17 cellular contexts compared by ENCODE assay signal in genomic region chr22:17357688-17358087, GRCh38. TPM values are rescaled to one million over a fixed set of nuclear protein-coding genes. Genes with fewer than 3 reads are reported as not detected.
DNase-seq lines count a peak whose midpoint lies in the region; ATAC-seq and TF ChIP-seq lines count a peak whose summit lies in the region.
"Had no signal": no experiment of that assay in that cellular context is flagged by ENCODE, and none has a peak within 500 bp of the region (broad histone marks: within the 10 kb centered on the region; RNA-seq: fewer than 3 reads in every experiment).

No MANE protein-coding gene starts in this region.

- peaks cover 29% of the 10 kb centered on the region for H3F3A ChIP-seq in neural progenitor cell (ENCODE audit: low read depth)

- H3K9me3 ChIP-seq in OCI-LY3 (ENCODE audit: insufficient read depth, low read length) (no peaks in the 10 kb centered on the region), neural progenitor cell (ENCODE audit: low read depth) (no peaks in the 10 kb centered on the region), left lung (no peaks in the 10 kb centered on the region)
- H3K9me3 ChIP-seq: HAP-1 had no signal

- peaks cover 5% of the 10 kb centered on the region for H3K27me3 Mint-ChIP-seq in neural progenitor cell (ENCODE audit: insufficient read depth, low read depth)

- no peak overlapping the region for H3K27ac ChIP-seq in OCI-LY3 (ENCODE audit: low read length)
- peak overlapping the region; percentile 55 for H3K27ac ChIP-seq in neural progenitor cell
- no peak overlapping the region for H3K27ac ChIP-seq in left lung

- peaks cover 22% of the 10 kb centered on the region for H3K4me1 Mint-ChIP-seq in neural progenitor cell
- H3K4me1 Mint-ChIP-seq: CD4-positive, alpha-beta memory T cell had no signal

- H3K27me3 ChIP-seq in OCI-LY3 (ENCODE audit: low read depth, low read length) (no peaks in the 10 kb centered on the region), neural progenitor cell (no peaks in the 10 kb centered on the region), left lung (no peaks in the 10 kb centered on the region)

- H3K27ac Mint-ChIP-seq in neural progenitor cell: peak overlapping the region; percentile 59
- H3K27ac Mint-ChIP-seq: HFFc6 had no signal

- H2AFZ ChIP-seq in OCI-LY3 (ENCODE audit: low read depth, low read length) (peak overlapping the region; percentile 40; the same call in 1 of the 2 replicates), neural progenitor cell (replicated peaks) (no peak overlapping the region)

- DNase-seq in islet precursor cell: peak; percentile 62
- peak; percentile 51 for DNase-seq in neural progenitor cell (ENCODE audit: low spot score)
- DNase-seq in T-helper 2 cell: no peak
- no peak for DNase-seq in left lung
- no peak for DNase-seq in DMS79 (lab: John Stamatoyannopoulos, UW)
- DNase-seq: 8988T; C1 segment of cervical spinal cord; Calu3; CD4-positive, alpha-beta memory T cell; COR-L47; DMS53; DND-41; GOT3; HFFc6 had no signal

- no peaks in the 10 kb centered on the region for H3K4me1 ChIP-seq in OCI-LY3 (ENCODE audit: low read length)
- peaks cover 23% of the 10 kb centered on the region for H3K4me1 ChIP-seq in neural progenitor cell
- H3K4me1 ChIP-seq in left lung: no peaks in the 10 kb centered on the region
- H3K4me1 ChIP-seq: HAP-1 had no signal

- no peak for ATAC-seq in GM21576 (IDR thresholded peaks at IDR 0.05; ENCODE audit: unreplicated experiment)
- no peak for ATAC-seq in left lung

- H3K4me2 ChIP-seq in OCI-LY3 (ENCODE audit: low read length) (no peak overlapping the region), neural progenitor cell (no peak overlapping the region)

- H3K4me3 ChIP-seq in OCI-LY3 (ENCODE audit: low read length) (no peak overlapping the region), neural progenitor cell (no peak overlapping the region), left lung (no peak overlapping the region)
- H3K4me3 ChIP-seq: HAP-1 had no signal

- no peaks in the 10 kb centered on the region for H3K36me3 Mint-ChIP-seq in neural progenitor cell

- H3K79me2 ChIP-seq in OCI-LY3 (ENCODE audit: low read length): no peaks in the 10 kb centered on the region
- H3K79me2 ChIP-seq in neural progenitor cell (ENCODE audit: low read depth): no peaks in the 10 kb centered on the region

- no peaks in the 10 kb centered on the region for H3K9me3 Mint-ChIP-seq in neural progenitor cell
- H3K9me3 Mint-ChIP-seq: CD4-positive, alpha-beta memory T cell had no signal

- no peak overlapping the region for H3K9ac ChIP-seq in OCI-LY3 (ENCODE audit: low read length)
- H3K9ac ChIP-seq in neural progenitor cell: no peak overlapping the region

- intact Hi-C loops in left lung (cut with DNase I): no loop called here

- H4K20me1 ChIP-seq in OCI-LY3 (ENCODE audit: insufficient read depth, low read length) (no peaks in the 10 kb centered on the region), neural progenitor cell (ENCODE audit: low read depth) (no peaks in the 10 kb centered on the region)

- no peak for TF ChIP-seq CTCF in OCI-LY3 (IDR thresholded peaks at IDR 0.05; ENCODE audit: low read depth, low read length)
- no peak for TF ChIP-seq CTCF in neural progenitor cell (IDR thresholded peaks at IDR 0.05)
- TF ChIP-seq CTCF in left lung (IDR thresholded peaks at IDR 0.05): no peak

- H3K36me3 ChIP-seq in OCI-LY3 (replicated peaks; ENCODE audit: low read depth, low read length): no peaks in the 10 kb centered on the region
- no peaks in the 10 kb centered on the region for H3K36me3 ChIP-seq in neural progenitor cell
- no peaks in the 10 kb centered on the region for H3K36me3 ChIP-seq in left lung
- H3K36me3 ChIP-seq: HAP-1 had no signal

- peak overlapping the region; percentile 44 for H3K4me3 Mint-ChIP-seq in neural progenitor cell
- H3K4me3 Mint-ChIP-seq: CD4-positive, alpha-beta memory T cell; HFFc6 had no signal

RNA-seq across cellular contexts. Expression of gene CECR2, which starts 11.6 kb away (rescaled TPM):
- 67.8 and 72.8 TPM in 2 replicates for total RNA-seq in neural progenitor cell (ENCODE audit: low replicate concordance)
- total RNA-seq in left lung: 1 to 10 TPM; 8.0 to 9.9 TPM
- total RNA-seq: CD4-positive, alpha-beta memory T cell; HFFc6 had no signal

Comparison
In these comparisons a context has a peak if more than half of its experiments do, and no peak if none do; other contexts are left out.
1. DNase-seq: peak in islet precursor cell (single experiment) and neural progenitor cell (single experiment); none in T-helper 2 cell (0 of 5), left lung (0 of 2) and DMS79 (single experiment).